Comparison of ENCODE assay signal across 13 cellular contexts in the genomic region with DNA sequence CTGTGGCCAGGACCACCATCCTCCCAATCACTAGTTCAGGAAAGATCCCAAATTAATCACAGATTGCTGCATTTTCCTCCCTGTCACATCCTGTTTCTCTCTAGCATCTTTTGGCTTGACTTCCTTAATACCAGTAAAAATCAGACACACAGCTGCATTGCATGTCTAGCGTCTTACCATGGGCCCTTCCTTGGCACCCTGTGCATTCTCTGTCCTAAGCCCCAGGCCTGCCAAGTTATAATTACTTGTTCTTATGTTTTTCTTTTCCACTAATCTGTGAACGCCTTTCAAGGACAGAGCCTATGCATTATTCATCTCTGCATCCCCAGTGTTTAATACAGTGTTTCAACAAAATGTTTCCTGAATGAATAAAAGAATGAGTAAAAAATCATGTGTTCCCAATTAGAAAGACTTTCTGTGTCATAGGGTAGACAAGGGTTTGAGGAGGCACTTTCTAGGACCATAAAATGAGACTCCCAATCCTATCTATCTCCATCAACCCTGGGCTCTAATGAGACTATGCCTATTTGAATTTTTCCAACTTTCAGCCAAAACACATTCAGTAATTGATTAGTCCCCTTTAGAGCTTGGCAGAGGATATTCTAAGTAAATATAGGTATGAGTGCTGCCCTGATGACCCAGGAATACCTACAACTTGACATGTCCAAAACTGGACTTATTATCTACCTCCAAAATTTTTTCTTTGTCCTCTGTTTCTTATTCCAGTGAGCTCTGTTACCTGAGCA. TPM values are rescaled to one million over a fixed set of nuclear protein-coding genes. Genes with fewer than 3 reads are reported as not detected.
DNase-seq lines count a peak whose midpoint lies in the region; ATAC-seq and TF ChIP-seq lines count a peak whose summit lies in the region.
"Had no signal": no experiment of that assay in that cellular context is flagged by ENCODE, and none has a peak within 500 bp of the region (broad histone marks: within the 10 kb centered on the region; RNA-seq: fewer than 3 reads in every experiment).

No MANE protein-coding gene starts in this region.

- H3K36me3 ChIP-seq in SK-N-SH (replicated peaks in 1 of 2; ENCODE audit: control insufficient read depth in 1 of 2, insufficient read depth in 2 of 2, low read length in 1 of 2) = peaks cover 0 to 3% of the 10 kb centered on the region in 2 experiments
- H3K36me3 ChIP-seq in subcutaneous abdominal adipose tissue (ENCODE audit: control insufficient read depth in 5 of 5, insufficient read depth in 5 of 5, low read length in 5 of 5) = no peaks in the 10 kb centered on the region
- H3K36me3 ChIP-seq: ovary, upper lobe of left lung had no signal

- H2AFZ ChIP-seq in SK-N-SH (ENCODE audit: low read depth) = peak overlapping the region; percentile 37

- WGBS in SK-N-SH (ENCODE audit: low lambda C conversion rate) = 10% methylated on average over 2 of the region's 2 CpGs

- H3F3A ChIP-seq in SK-N-SH (replicated peaks; ENCODE audit: insufficient read depth) = peaks cover 25% of the 10 kb centered on the region

- no peaks in the 10 kb centered on the region for H3K9me2 ChIP-seq in SK-N-SH

- TF ChIP-seq CTCF in SK-N-SH (IDR thresholded peaks at IDR 0.05) = no peak

- H3K9ac ChIP-seq in SK-N-SH (peak overlapping the region; percentile 13; the same call in 1 of the 2 replicates), subcutaneous abdominal adipose tissue (ENCODE audit: low read length in 5 of 5) (no peak overlapping the region)

- no peak for TF ChIP-seq RAD21 in SK-N-SH (IDR thresholded peaks at IDR 0.05; ENCODE audit: low read length)

- H3K27me3 ChIP-seq in SK-N-SH (ENCODE audit: insufficient read depth) (no peaks in the 10 kb centered on the region), subcutaneous abdominal adipose tissue (ENCODE audit: control insufficient read depth in 5 of 5, insufficient read depth in 4 of 5, low read length in 5 of 5) (no peaks in the 10 kb centered on the region)
- H3K27me3 ChIP-seq: ovary, upper lobe of left lung had no signal

- H3K79me2 ChIP-seq in SK-N-SH (ENCODE audit: insufficient read depth) = no peaks in the 10 kb centered on the region

- H3K27ac ChIP-seq in SK-N-SH (ENCODE audit: low read depth in 2 of 2, low read length in 1 of 2) (peak overlapping the region; percentile 76 to 79), subcutaneous abdominal adipose tissue (ENCODE audit: low read depth, low read length) (peak overlapping the region; percentile 6)
- H3K27ac ChIP-seq: ovary, upper lobe of left lung had no signal

- no peak overlapping the region for H3K4me3 ChIP-seq in SK-N-SH (ENCODE audit: low read depth in 2 of 2, low read length in 1 of 2)
- no peak overlapping the region for H3K4me3 ChIP-seq in subcutaneous abdominal adipose tissue (ENCODE audit: low read depth in 1 of 5, low read length in 5 of 5)
- H3K4me3 ChIP-seq: ovary, upper lobe of left lung had no signal

- H3K4me2 ChIP-seq in SK-N-SH = peak overlapping the region; percentile 58

- POLR2A ChIA-PET in SK-N-SH (lab: Yijun Ruan, JAX) = interaction anchor here (1.4 kb wide), 1 partner anchor 39 kb away, joined by 5 read pairs; a partner anchor contains a TSS

- TF ChIP-seq EP300 in SK-N-SH (IDR thresholded peaks at IDR 0.05; ENCODE audit: borderline replicate concordance in 1 of 2, low read depth in 1 of 2, low read length in 1 of 2) = peak in 1 of 2 experiments; percentile 22; a peak in 1 of 4 replicates

- H3K4me1 ChIP-seq in SK-N-SH (ENCODE audit: control insufficient read depth in 1 of 2, insufficient read depth in 2 of 2, low read depth in 1 of 2, low read length in 1 of 2) = peaks cover 23 to 27% of the 10 kb centered on the region in 2 experiments
- peaks cover 0 to 23% (median 14%) of the 10 kb centered on the region in 5 donors for H3K4me1 ChIP-seq in subcutaneous abdominal adipose tissue (ENCODE audit: control insufficient read depth in 5 of 5, insufficient read depth in 5 of 5, low read length in 5 of 5)
- H3K4me1 ChIP-seq: upper lobe of left lung had no signal

- CTCF ChIA-PET in SK-N-SH (lab: Yijun Ruan, JAX) = interaction anchor here (0.6 to 1.4 kb wide), 4 partner anchors 10 to 83 kb away, joined by 3 to 5 read pairs (median 4); no protein-coding TSS in a partner anchor

- no peaks in the 10 kb centered on the region for H3K9me3 ChIP-seq in SK-N-SH
- H3K9me3 ChIP-seq in subcutaneous abdominal adipose tissue (ENCODE audit: control insufficient read depth in 5 of 5, low read length in 5 of 5) = no peaks in the 10 kb centered on the region
- H3K9me3 ChIP-seq: ovary, upper lobe of left lung had no signal

- ATAC-seq in GM19463 (IDR thresholded peaks at IDR 0.05; ENCODE audit: unreplicated experiment) (no peak), GM21367 (IDR thresholded peaks at IDR 0.05; ENCODE audit: unreplicated experiment) (no peak), GM19324 (IDR thresholded peaks at IDR 0.05; ENCODE audit: low FRiP score, unreplicated experiment) (no peak)

- no peaks in the 10 kb centered on the region for H4K20me1 ChIP-seq in SK-N-SH (ENCODE audit: insufficient read depth)

- DNase-seq in GM04504 (ENCODE audit: low read depth) (peak; percentile 78), SK-N-SH (no peak), fibroblast of the conjunctiva (ENCODE audit: low read depth) (peak; percentile 85)
- DNase-seq: activated effector memory CD4-positive, alpha-beta T cell treated with anti-CD3 and anti-CD28 coated beads, Interleukin-2, amount 50 U/mL, for 16 hours; CD4-positive, alpha-beta memory T cell; NCI-H1436 treated with DMSO at 0.1 percent for 48 hours; ovary; stimulated activated naive B cell treated with anti-CD40 and anti-IgM and Interleukin-4, amounts not matched to agents 10 μg/mL and 1 μg/mL and 100 μg/mL, for 72 hours; upper lobe of left lung had no signal

TF ChIP-seq in SK-N-SH, 30 proteins besides CTCF, POLR2A, EP300 and RAD21:
- no peak for TF ChIP-seq ELF1 (IDR thresholded peaks at IDR 0.05)
- TF ChIP-seq JUND (IDR thresholded peaks at IDR 0.05) = peak; percentile 15; the same call in 1 of the 2 replicates
- peak; percentile 58; the same call in 1 of the 2 replicates for TF ChIP-seq NFIC (IDR thresholded peaks at IDR 0.05; ENCODE audit: borderline replicate concordance)
- TF ChIP-seq TAF1 (IDR thresholded peaks at IDR 0.05; ENCODE audit: borderline replicate concordance, low read depth, low read length) = no peak
- no peak for TF ChIP-seq CHD2 (IDR thresholded peaks at IDR 0.05; ENCODE audit: low read length, partially characterized antibody)
- no peak for TF ChIP-seq EZH2phosphoT487 (IDR thresholded peaks at IDR 0.05; ENCODE audit: borderline replicate concordance, low read depth)
- peak; percentile 21; the same call in 1 of the 2 replicates for TF ChIP-seq FOXM1 (IDR thresholded peaks at IDR 0.05; ENCODE audit: low read depth)
- no peak for TF ChIP-seq MXI1 (IDR thresholded peaks at IDR 0.05; ENCODE audit: low read depth, low read length)
- TF ChIP-seq, protein P1, sequence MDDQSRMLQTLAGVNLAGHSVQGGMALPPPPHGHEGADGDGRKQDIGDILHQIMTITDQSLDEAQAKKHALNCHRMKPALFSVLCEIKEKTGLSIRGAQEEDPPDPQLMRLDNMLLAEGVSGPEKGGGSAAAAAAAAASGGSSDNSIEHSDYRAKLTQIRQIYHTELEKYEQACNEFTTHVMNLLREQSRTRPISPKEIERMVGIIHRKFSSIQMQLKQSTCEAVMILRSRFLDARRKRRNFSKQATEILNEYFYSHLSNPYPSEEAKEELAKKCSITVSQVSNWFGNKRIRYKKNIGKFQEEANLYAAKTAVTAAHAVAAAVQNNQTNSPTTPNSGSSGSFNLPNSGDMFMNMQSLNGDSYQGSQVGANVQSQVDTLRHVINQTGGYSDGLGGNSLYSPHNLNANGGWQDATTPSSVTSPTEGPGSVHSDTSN (IDR thresholded peaks at IDR 0.05) = peak; percentile 55
- TF ChIP-seq POLR2AphosphoS5 (IDR thresholded peaks at IDR 0.05; ENCODE audit: low read depth, low read length) = 0 out of 2 replicates have a peak, but pooled peaks have one; percentile 30
- TF ChIP-seq GABPA (IDR thresholded peaks at IDR 0.05; ENCODE audit: low read depth) = no peak
- no peak for TF ChIP-seq NRF1 (IDR thresholded peaks at IDR 0.05; ENCODE audit: low read depth, low read length)
- TF ChIP-seq FOSL2 (IDR thresholded peaks at IDR 0.05; ENCODE audit: borderline replicate concordance, low read depth) = peak; percentile 34; the same call in 1 of the 2 replicates
- peak; percentile 81 for TF ChIP-seq TCF12 (IDR thresholded peaks at IDR 0.05)

RNA-seq across cellular contexts. Expression of a gene that starts 10.3 kb away (rescaled TPM):
- not detected in 2 replicates for polyA plus RNA-seq in SK-N-SH (2012; rRNA removed)
- not detected in 2 replicates for polyA plus RNA-seq in SK-N-SH (2012; cell fraction: cytosol; rRNA removed)
- 0.04 TPM in 1 of 2 replicates, not detected in the other for polyA plus RNA-seq in SK-N-SH (2012; cell fraction: nucleus; rRNA removed)
- polyA plus RNA-seq: ovary had no signal

RNA-seq across cellular contexts. Expression of a gene that starts 39.2 kb away (rescaled TPM):
- polyA plus RNA-seq in SK-N-SH (2012; rRNA removed) = 20.2 and 30.7 TPM in 2 replicates
- 32.8 and 39.7 TPM in 2 replicates for polyA plus RNA-seq in SK-N-SH (2012; cell fraction: cytosol; rRNA removed)
- polyA plus RNA-seq in SK-N-SH (2012; cell fraction: nucleus; rRNA removed) = 9.1 and 15.5 TPM in 2 replicates
